Comparison of ENCODE assay signal across 15 cellular contexts in the genomic region with DNA sequence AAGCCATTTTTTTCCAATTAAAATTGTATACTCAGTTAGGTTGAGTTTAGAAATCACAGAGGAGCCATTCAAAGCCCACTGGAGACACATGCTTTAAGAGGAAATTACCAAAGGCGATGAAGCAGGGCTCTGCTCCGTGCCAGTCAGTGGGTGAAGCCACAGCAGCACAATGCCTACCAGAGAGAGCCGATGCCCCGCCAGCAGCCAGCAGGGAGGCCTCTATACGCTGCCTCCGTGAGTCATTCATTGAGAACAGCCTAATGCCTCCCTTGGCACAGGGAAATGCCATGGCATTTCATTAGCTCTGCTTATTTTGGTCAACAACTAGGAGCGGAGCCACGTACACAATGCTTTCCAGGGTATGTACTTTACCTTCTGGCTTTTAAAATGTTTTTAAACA.
DNase-seq lines count a peak whose midpoint lies in the region; ATAC-seq and TF ChIP-seq lines count a peak whose summit lies in the region.
"Had no signal": no experiment of that assay in that cellular context is flagged by ENCODE, and none has a peak within 500 bp of the region (broad histone marks: within the 10 kb centered on the region; RNA-seq: fewer than 3 reads in every experiment).

No MANE protein-coding gene starts in this region.

- intact Hi-C loops in mammary epithelial cell (cut with micrococcal nuclease), result no loop called here

- no peaks in the 10 kb centered on the region for H3K36me3 Mint-ChIP-seq in neural progenitor cell
- H3K36me3 Mint-ChIP-seq: type B pancreatic cell had no signal

- in situ Hi-C loops in mammary epithelial cell (cut with MboI; ENCODE audit: low sequenced_read_pairs in 2 of 2), result no loop called here

- H3K36me3 ChIP-seq in mammary epithelial cell (ENCODE audit: insufficient read depth, low read length) (no peaks in the 10 kb centered on the region), neural progenitor cell (no peaks in the 10 kb centered on the region)

- H3K9me3 ChIP-seq in mammary epithelial cell (replicated peaks; ENCODE audit: insufficient read depth, low read length) (no peaks in the 10 kb centered on the region), neural progenitor cell (ENCODE audit: low read depth) (no peaks in the 10 kb centered on the region)

- ATAC-seq in HG03571 (IDR thresholded peaks at IDR 0.05; ENCODE audit: unreplicated experiment), result no peak

- H3K4me3 Mint-ChIP-seq in neural progenitor cell, result no peak overlapping the region
- H3K4me3 Mint-ChIP-seq: type B pancreatic cell had no signal

- dilution Hi-C loops in mammary epithelial cell (cut with HindIII; ENCODE audit: low sequenced_read_pairs), result no loop called here

- H3K4me3 ChIP-seq in mammary epithelial cell (replicated peaks in 1 of 3; ENCODE audit: insufficient read depth in 1 of 3, low read depth in 2 of 3, low read length in 3 of 3) (no peak overlapping the region), neural progenitor cell (no peak overlapping the region)
- H3K4me3 ChIP-seq: SK-N-MC had no signal

- H3K27me3 Mint-ChIP-seq in neural progenitor cell (ENCODE audit: insufficient read depth, low read depth), result peaks cover 6% of the 10 kb centered on the region
- H3K27me3 Mint-ChIP-seq: type B pancreatic cell had no signal

- peaks cover 33% of the 10 kb centered on the region for H3K4me1 ChIP-seq in mammary epithelial cell (ENCODE audit: insufficient read depth, low read length)
- H3K4me1 ChIP-seq in neural progenitor cell, result no peaks in the 10 kb centered on the region

- CTCF ChIA-PET in mammary epithelial cell (lab: Charles Lee; ENCODE audit: low non-redundant PET), result no interaction called here

- peaks cover 4% of the 10 kb centered on the region for H3K9me3 Mint-ChIP-seq in neural progenitor cell

- BruUV-seq in mammary epithelial cell (replicated peaks; lab: Mats Ljungman, UMichigan), result no TSS peak

- no peak overlapping the region for H3K27ac Mint-ChIP-seq in neural progenitor cell
- H3K27ac Mint-ChIP-seq: type B pancreatic cell had no signal

- H4K20me1 ChIP-seq in mammary epithelial cell (ENCODE audit: insufficient read depth, low read length) (no peaks in the 10 kb centered on the region), neural progenitor cell (ENCODE audit: low read depth) (no peaks in the 10 kb centered on the region)

- H3K9ac ChIP-seq in mammary epithelial cell (ENCODE audit: insufficient read depth, low read length) (no peak overlapping the region), neural progenitor cell (no peak overlapping the region)

- H3K4me2 ChIP-seq in mammary epithelial cell (ENCODE audit: insufficient read depth, low read depth, low read length) (peak overlapping the region; percentile 0), neural progenitor cell (no peak overlapping the region)

- TF ChIP-seq CTCF in mammary epithelial cell (conservative IDR thresholded peaks at IDR 0.05 in 1 of 2, IDR thresholded peaks at IDR 0.05 in 1 of 2; ENCODE audit: extremely low read depth in 1 of 2, insufficient read depth in 1 of 2, low read depth in 1 of 2, low read length in 2 of 2) (peak in 1 of 2 donors; percentile 11), neural progenitor cell (IDR thresholded peaks at IDR 0.05) (no peak)

- no peaks in the 10 kb centered on the region for H3K79me2 ChIP-seq in mammary epithelial cell (ENCODE audit: insufficient read depth, low read length)
- no peaks in the 10 kb centered on the region for H3K79me2 ChIP-seq in neural progenitor cell (ENCODE audit: low read depth)

- H3K27me3 ChIP-seq in mammary epithelial cell (ENCODE audit: insufficient read depth, low read length) (no peaks in the 10 kb centered on the region), neural progenitor cell (no peaks in the 10 kb centered on the region)

- H3K27ac ChIP-seq in mammary epithelial cell (ENCODE audit: insufficient read depth, low read depth, low read length), result no peak overlapping the region
- no peak overlapping the region for H3K27ac ChIP-seq in neural progenitor cell
- H3K27ac ChIP-seq: SK-N-MC had no signal

- H3K4me1 Mint-ChIP-seq in neural progenitor cell, result peaks cover 3% of the 10 kb centered on the region

- 28% methylated on average over 8 of the region's 8 CpGs for WGBS in mammary epithelial cell (ENCODE audit: low coverage, missing lambda C conversion rate)

- no peaks in the 10 kb centered on the region for H3F3A ChIP-seq in neural progenitor cell (ENCODE audit: low read depth)

- DNase-seq in DMS 273 (lab: John Stamatoyannopoulos, UW; ENCODE audit: unreplicated experiment) (peak; percentile 80), NCI-H226 (peak; percentile 48), mammary epithelial cell (peak; percentile 57), kidney tubule cell (ENCODE audit: low spot score) (peak; percentile 83), neural progenitor cell (ENCODE audit: low spot score) (no peak), NCI-H128 (lab: John Stamatoyannopoulos, UW; ENCODE audit: unreplicated experiment) (no peak), ureter (ENCODE audit: low spot score) (no peak)
- DNase-seq: activated gamma-delta T cell; effector memory CD4-positive, alpha-beta T cell; glutamatergic neuron; NCI-H1436; stimulated activated CD4-positive, alpha-beta T cell treated with anti-CD3 and anti-CD28 coated beads, Interleukin-1b, Interleukin-23, amount 100 ng/mL, for 48 hours had no signal

- H2AFZ ChIP-seq in mammary epithelial cell (ENCODE audit: low read depth, low read length), result peak overlapping the region; percentile 48
- no peak overlapping the region for H2AFZ ChIP-seq in neural progenitor cell (replicated peaks)

Comparison
In these comparisons a context has a peak if more than half of its experiments do, and no peak if none do; other contexts are left out.
1. DNase-seq: peak in DMS 273 (single experiment), NCI-H226 (single experiment), mammary epithelial cell (single experiment) and kidney tubule cell (single experiment); none in neural progenitor cell (single experiment), NCI-H128 (single experiment) and ureter (single experiment).